In the genomic region with DNA sequence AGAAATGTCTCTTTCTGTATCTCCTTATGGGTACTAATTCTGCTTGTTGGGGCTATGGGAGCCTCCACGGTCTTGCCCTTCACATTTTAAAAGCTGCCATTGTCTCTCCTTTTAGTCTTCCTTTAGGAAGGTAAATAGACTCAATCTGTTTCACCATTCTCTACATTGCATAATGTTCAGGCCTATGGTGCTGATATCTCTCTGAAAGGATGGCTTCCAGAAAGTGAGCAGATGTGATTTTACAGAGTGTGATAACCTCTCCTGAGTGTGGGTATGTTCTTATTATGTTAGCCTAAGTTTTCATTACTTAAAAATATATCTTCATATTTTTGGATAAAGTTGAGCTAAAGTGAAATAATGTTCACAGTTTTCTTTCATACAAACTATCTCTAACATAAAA, we compare ENCODE assay signal across 1 cellular context.
TF ChIP-seq lines count a peak whose summit lies in the region.

No MANE protein-coding gene starts in this region.

TF ChIP-seq in WTC11, 78 proteins besides CTCF, POLR2A, EP300 and RAD21:
- TF ChIP-seq ZNF121 (CRISPR knock-in tag; IDR thresholded peaks at IDR 0.05) (no peak), ZNF416 (CRISPR knock-in tag; IDR thresholded peaks at IDR 0.05) (no peak), IRF2 (CRISPR knock-in tag; IDR thresholded peaks at IDR 0.05; ENCODE audit: borderline replicate concordance, low read depth) (no peak), GTF2I (CRISPR knock-in tag; conservative IDR thresholded peaks at IDR 0.05) (no peak), EMX1 (CRISPR knock-in tag; IDR thresholded peaks at IDR 0.05) (no peak), ETV6 (CRISPR knock-in tag; IDR thresholded peaks at IDR 0.05) (no peak), ZNF263 (CRISPR knock-in tag; IDR thresholded peaks at IDR 0.05; ENCODE audit: low read depth) (no peak), E2F4 (CRISPR knock-in tag; IDR thresholded peaks at IDR 0.05; ENCODE audit: borderline replicate concordance, low read depth) (no peak), NR2C2 (CRISPR knock-in tag; IDR thresholded peaks at IDR 0.05) (no peak), ZNF317 (CRISPR knock-in tag; IDR thresholded peaks at IDR 0.05; ENCODE audit: borderline replicate concordance, low read depth) (no peak), KAT7 (CRISPR knock-in tag; IDR thresholded peaks at IDR 0.05; ENCODE audit: borderline replicate concordance) (no peak), ZNF219 (CRISPR knock-in tag; IDR thresholded peaks at IDR 0.05; ENCODE audit: borderline replicate concordance) (no peak), GABPB1 (CRISPR knock-in tag; IDR thresholded peaks at IDR 0.05) (no peak)
- TF ChIP-seq, protein P1, sequence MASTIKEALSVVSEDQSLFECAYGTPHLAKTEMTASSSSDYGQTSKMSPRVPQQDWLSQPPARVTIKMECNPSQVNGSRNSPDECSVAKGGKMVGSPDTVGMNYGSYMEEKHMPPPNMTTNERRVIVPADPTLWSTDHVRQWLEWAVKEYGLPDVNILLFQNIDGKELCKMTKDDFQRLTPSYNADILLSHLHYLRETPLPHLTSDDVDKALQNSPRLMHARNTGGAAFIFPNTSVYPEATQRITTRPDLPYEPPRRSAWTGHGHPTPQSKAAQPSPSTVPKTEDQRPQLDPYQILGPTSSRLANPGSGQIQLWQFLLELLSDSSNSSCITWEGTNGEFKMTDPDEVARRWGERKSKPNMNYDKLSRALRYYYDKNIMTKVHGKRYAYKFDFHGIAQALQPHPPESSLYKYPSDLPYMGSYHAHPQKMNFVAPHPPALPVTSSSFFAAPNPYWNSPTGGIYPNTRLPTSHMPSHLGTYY (CRISPR knock-in tag; IDR thresholded peaks at IDR 0.05): no peak
- TF ChIP-seq, protein P2, sequence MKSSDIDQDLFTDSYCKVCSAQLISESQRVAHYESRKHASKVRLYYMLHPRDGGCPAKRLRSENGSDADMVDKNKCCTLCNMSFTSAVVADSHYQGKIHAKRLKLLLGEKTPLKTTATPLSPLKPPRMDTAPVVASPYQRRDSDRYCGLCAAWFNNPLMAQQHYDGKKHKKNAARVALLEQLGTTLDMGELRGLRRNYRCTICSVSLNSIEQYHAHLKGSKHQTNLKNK (CRISPR knock-in tag; IDR thresholded peaks at IDR 0.05): no peak
TF ChIP-seq in WTC11: peak in this region for 0.
